Comparison of ENCODE assay signal across 20 cellular contexts in genomic region chr6:147941143-147941542, GRCh38.
DNase-seq lines count a peak whose midpoint lies in the region; ATAC-seq and TF ChIP-seq lines count a peak whose summit lies in the region.
"Had no signal": no experiment of that assay in that cellular context is flagged by ENCODE, and none has a peak within 500 bp of the region (broad histone marks: within the 10 kb centered on the region; RNA-seq: fewer than 3 reads in every experiment).

No MANE protein-coding gene starts in this region.

- no peak overlapping the region for H2BK120ac ChIP-seq in mesendoderm (ENCODE audit: low read depth, low read length)

- H3K4ac ChIP-seq in mesendoderm (ENCODE audit: low read depth, low read length), result no peak overlapping the region

- H3K18ac ChIP-seq in mesendoderm (ENCODE audit: low read length), result no peak overlapping the region

- H3K9ac ChIP-seq in mesendoderm (ENCODE audit: low read length), result no peak overlapping the region
- H3K9ac ChIP-seq: GM23248 had no signal

- no peak for ATAC-seq in GM21367 (IDR thresholded peaks at IDR 0.05; ENCODE audit: unreplicated experiment)
- ATAC-seq in stimulated activated effector memory CD8-positive, alpha-beta T cell treated with anti-CD3 and anti-CD28 coated beads, Interleukin-12 subunit alpha, Interleukin-12 subunit beta, amount 100 ng/mL, for 72 hours, result no peak
- ATAC-seq in activated T-cell treated with anti-CD3 and anti-CD28 coated beads, Interleukin-2, amount 50 U/mL, for 4 hours, result no peak
- ATAC-seq: body of pancreas, pancreas, SK-N-SH treated with all-trans-retinoic acid at 6 μM for 48 hours, upper lobe of right lung had no signal

- H3K4me1 ChIP-seq in mesendoderm (ENCODE audit: control insufficient read depth, low read depth, low read length), result peaks cover 2% of the 10 kb centered on the region
- H3K4me1 ChIP-seq: body of pancreas, pancreas, spleen, upper lobe of right lung had no signal

- H3K27me3 ChIP-seq in mesendoderm (ENCODE audit: insufficient read depth, low read length, poor library complexity), result no peaks in the 10 kb centered on the region
- H3K27me3 ChIP-seq: body of pancreas, pancreas, spleen, upper lobe of right lung had no signal

- H3K27ac Mint-ChIP-seq in stimulated activated effector memory CD8-positive, alpha-beta T cell treated with anti-CD3 and anti-CD28 coated beads, Interleukin-12 subunit alpha, Interleukin-12 subunit beta, amount 100 ng/mL, for 72 hours, result no peak overlapping the region
- H3K27ac Mint-ChIP-seq: stimulated activated naive CD8-positive, alpha-beta T cell treated with anti-CD3 and anti-CD28 coated beads, Interleukin-15, Interleukin-2, amounts not matched to agents 100 ng/mL and 50 ng/mL, for 24 hours had no signal

- DNase-seq in Daoy (ENCODE audit: low read depth) (peak; percentile 73), NCI-H82 (lab: John Stamatoyannopoulos, UW) (peak; percentile 84), epithelial cell of esophagus (ENCODE audit: low read depth) (peak; percentile 56), mesendoderm (peak; percentile 61)
- DNase-seq in stimulated activated effector memory CD8-positive, alpha-beta T cell treated with anti-CD3 and anti-CD28 coated beads, Interleukin-12 subunit alpha, Interleukin-12 subunit beta, amount 100 ng/mL, for 72 hours (ENCODE audit: low spot score in 2 of 2), result no peak
- no peak for DNase-seq in activated T-cell treated with anti-CD3 and anti-CD28 coated beads, Interleukin-2, amount 50 U/mL, for 4 hours
- no peak for DNase-seq in stimulated activated CD4-positive, alpha-beta T cell treated with anti-CD3 and anti-CD28 coated beads, Interleukin-2, amount 100 ng/mL, for 24 hours
- DNase-seq: activated CD8-positive, alpha-beta memory T cell treated with anti-CD3 and anti-CD28 coated beads for 24 hours; activated gamma-delta T cell; body of pancreas; foreskin melanocyte; GM23248; kidney; NCI-H1048; pancreas; spleen; upper lobe of right lung had no signal

- no peaks in the 10 kb centered on the region for H3K79me2 ChIP-seq in mesendoderm (ENCODE audit: control insufficient read depth, insufficient read depth, low read length)

- no peak overlapping the region for H3K56ac ChIP-seq in mesendoderm (ENCODE audit: low read length)

- no peaks in the 10 kb centered on the region for H3K36me3 Mint-ChIP-seq in stimulated activated effector memory CD8-positive, alpha-beta T cell treated with anti-CD3 and anti-CD28 coated beads, Interleukin-12 subunit alpha, Interleukin-12 subunit beta, amount 100 ng/mL, for 72 hours
- no peaks in the 10 kb centered on the region for H3K36me3 Mint-ChIP-seq in activated T-cell treated with anti-CD3 and anti-CD28 coated beads, Interleukin-2, amount 50 U/mL, for 4 hours (ENCODE audit: insufficient read depth)

- no peaks in the 10 kb centered on the region for H3K4me1 Mint-ChIP-seq in stimulated activated effector memory CD8-positive, alpha-beta T cell treated with anti-CD3 and anti-CD28 coated beads, Interleukin-12 subunit alpha, Interleukin-12 subunit beta, amount 100 ng/mL, for 72 hours
- no peaks in the 10 kb centered on the region for H3K4me1 Mint-ChIP-seq in activated T-cell treated with anti-CD3 and anti-CD28 coated beads, Interleukin-2, amount 50 U/mL, for 4 hours (ENCODE audit: low read depth)

- TF ChIP-seq CTCF in epithelial cell of esophagus (IDR thresholded peaks at IDR 0.05; ENCODE audit: insufficient read depth, low read depth, low read length, missing control alignments), result no peak

- H3K4me3 ChIP-seq in epithelial cell of esophagus (ENCODE audit: low read length) (no peak overlapping the region), mesendoderm (ENCODE audit: low read length) (no peak overlapping the region)
- H3K4me3 ChIP-seq: body of pancreas, GM23248, pancreas, spleen, upper lobe of right lung had no signal

- no peak overlapping the region for H2AK5ac ChIP-seq in mesendoderm (ENCODE audit: low read length)

- peaks cover 12% of the 10 kb centered on the region for H3K9me3 Mint-ChIP-seq in stimulated activated effector memory CD8-positive, alpha-beta T cell treated with anti-CD3 and anti-CD28 coated beads, Interleukin-12 subunit alpha, Interleukin-12 subunit beta, amount 100 ng/mL, for 72 hours
- peaks cover 11% of the 10 kb centered on the region for H3K9me3 Mint-ChIP-seq in activated T-cell treated with anti-CD3 and anti-CD28 coated beads, Interleukin-2, amount 50 U/mL, for 4 hours

- H4K8ac ChIP-seq in mesendoderm (ENCODE audit: low read depth, low read length), result no peak overlapping the region

- no peak overlapping the region for H4K5ac ChIP-seq in mesendoderm (ENCODE audit: low read length)

- H3K27me3 Mint-ChIP-seq in activated T-cell treated with anti-CD3 and anti-CD28 coated beads, Interleukin-2, amount 50 U/mL, for 4 hours (ENCODE audit: low read depth), result no peaks in the 10 kb centered on the region
- H3K27me3 Mint-ChIP-seq: stimulated activated naive CD8-positive, alpha-beta T cell treated with anti-CD3 and anti-CD28 coated beads, Interleukin-15, Interleukin-2, amounts not matched to agents 100 ng/mL and 50 ng/mL, for 24 hours had no signal

- H3K79me1 ChIP-seq in mesendoderm (ENCODE audit: low read length), result no peaks in the 10 kb centered on the region

- H3K23ac ChIP-seq in mesendoderm (ENCODE audit: low read length), result no peak overlapping the region

- WGBS in mesendoderm (ENCODE audit: extremely low coverage, insufficient coverage, low lambda C conversion rate), result no CpG with 5 or more reads among the region's 4 CpGs

- H2BK15ac ChIP-seq in mesendoderm (replicated peaks; ENCODE audit: low read depth), result no peak overlapping the region

- no peaks in the 10 kb centered on the region for H3K36me3 ChIP-seq in mesendoderm (ENCODE audit: control insufficient read depth, insufficient read depth, low read length)
- H3K36me3 ChIP-seq: pancreas, spleen, upper lobe of right lung had no signal

- no peak overlapping the region for H2BK5ac ChIP-seq in mesendoderm (ENCODE audit: low read length)

- H3K27ac ChIP-seq in mesendoderm (ENCODE audit: low read depth, low read length), result no peak overlapping the region
- H3K27ac ChIP-seq: body of pancreas, GM23248, pancreas, spleen, upper lobe of right lung had no signal

- no peak overlapping the region for H3K4me2 ChIP-seq in mesendoderm (ENCODE audit: low read length)

- no peak overlapping the region for H3K4me3 Mint-ChIP-seq in stimulated activated effector memory CD8-positive, alpha-beta T cell treated with anti-CD3 and anti-CD28 coated beads, Interleukin-12 subunit alpha, Interleukin-12 subunit beta, amount 100 ng/mL, for 72 hours
- no peak overlapping the region for H3K4me3 Mint-ChIP-seq in activated T-cell treated with anti-CD3 and anti-CD28 coated beads, Interleukin-2, amount 50 U/mL, for 4 hours
- H3K4me3 Mint-ChIP-seq: stimulated activated naive CD8-positive, alpha-beta T cell treated with anti-CD3 and anti-CD28 coated beads, Interleukin-15, Interleukin-2, amounts not matched to agents 100 ng/mL and 50 ng/mL, for 24 hours had no signal

Comparison
In these comparisons a context has a peak if more than half of its experiments do, and no peak if none do; other contexts are left out.
1. DNase-seq: peak in Daoy (single experiment), NCI-H82 (single experiment), epithelial cell of esophagus (single experiment) and mesendoderm (single experiment); none in stimulated activated effector memory CD8-positive, alpha-beta T cell treated with anti-CD3 and anti-CD28 coated beads, Interleukin-12 subunit alpha, Interleukin-12 subunit beta, amount 100 ng/mL, for 72 hours (0 of 2), activated T-cell treated with anti-CD3 and anti-CD28 coated beads, Interleukin-2, amount 50 U/mL, for 4 hours (single experiment) and stimulated activated CD4-positive, alpha-beta T cell treated with anti-CD3 and anti-CD28 coated beads, Interleukin-2, amount 100 ng/mL, for 24 hours (0 of 2).